ENCODE assay signal across 1 cellular context in the genomic region with DNA sequence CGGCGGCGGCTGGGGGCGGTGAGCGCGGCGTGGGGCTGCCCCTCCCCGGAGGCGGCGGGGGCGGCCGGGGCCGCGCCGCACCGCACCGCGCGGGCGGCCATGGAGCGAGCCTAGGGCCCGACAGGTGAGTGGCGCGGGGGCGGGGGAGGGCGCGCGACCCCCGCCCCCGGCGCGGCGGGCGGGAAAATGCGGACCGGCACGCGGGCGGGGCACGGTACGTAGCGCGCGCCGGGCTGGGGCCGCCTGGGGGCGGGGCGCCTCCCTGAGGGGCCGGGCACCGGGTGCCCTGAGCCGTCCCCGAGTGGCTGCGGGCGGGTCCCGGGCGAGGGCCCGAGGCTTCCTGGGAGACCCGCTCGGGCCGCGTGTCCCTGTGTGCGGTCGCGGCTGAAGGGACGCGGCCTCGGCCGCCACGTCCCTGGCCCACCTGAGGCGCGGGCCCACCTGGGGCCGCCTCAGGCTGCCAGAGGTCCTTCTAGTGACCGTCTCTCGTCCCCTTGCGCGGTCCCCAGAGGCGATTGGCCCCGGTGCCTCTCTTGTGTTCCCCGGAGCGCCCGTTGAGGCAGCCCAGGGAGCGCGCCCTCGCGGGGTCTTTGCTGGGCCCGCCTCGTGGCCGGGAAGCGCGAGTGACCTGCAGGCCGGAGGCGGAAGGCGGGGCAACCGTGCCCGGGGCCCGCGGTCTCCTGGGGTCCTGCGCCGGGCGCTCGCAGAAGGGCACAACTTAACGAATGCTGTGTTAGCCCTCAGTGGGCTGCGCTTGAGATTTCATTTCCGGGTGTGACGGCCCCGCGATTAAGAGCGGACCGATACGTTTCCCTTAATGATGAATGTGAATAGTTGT.
TF ChIP-seq lines count a peak whose summit lies in the region.

No MANE protein-coding gene starts in this region.

TF ChIP-seq in HepG2, 621 proteins besides CTCF, POLR2A, EP300 and RAD21 (continued from another document and continues in another):
- TF ChIP-seq, protein P1, sequence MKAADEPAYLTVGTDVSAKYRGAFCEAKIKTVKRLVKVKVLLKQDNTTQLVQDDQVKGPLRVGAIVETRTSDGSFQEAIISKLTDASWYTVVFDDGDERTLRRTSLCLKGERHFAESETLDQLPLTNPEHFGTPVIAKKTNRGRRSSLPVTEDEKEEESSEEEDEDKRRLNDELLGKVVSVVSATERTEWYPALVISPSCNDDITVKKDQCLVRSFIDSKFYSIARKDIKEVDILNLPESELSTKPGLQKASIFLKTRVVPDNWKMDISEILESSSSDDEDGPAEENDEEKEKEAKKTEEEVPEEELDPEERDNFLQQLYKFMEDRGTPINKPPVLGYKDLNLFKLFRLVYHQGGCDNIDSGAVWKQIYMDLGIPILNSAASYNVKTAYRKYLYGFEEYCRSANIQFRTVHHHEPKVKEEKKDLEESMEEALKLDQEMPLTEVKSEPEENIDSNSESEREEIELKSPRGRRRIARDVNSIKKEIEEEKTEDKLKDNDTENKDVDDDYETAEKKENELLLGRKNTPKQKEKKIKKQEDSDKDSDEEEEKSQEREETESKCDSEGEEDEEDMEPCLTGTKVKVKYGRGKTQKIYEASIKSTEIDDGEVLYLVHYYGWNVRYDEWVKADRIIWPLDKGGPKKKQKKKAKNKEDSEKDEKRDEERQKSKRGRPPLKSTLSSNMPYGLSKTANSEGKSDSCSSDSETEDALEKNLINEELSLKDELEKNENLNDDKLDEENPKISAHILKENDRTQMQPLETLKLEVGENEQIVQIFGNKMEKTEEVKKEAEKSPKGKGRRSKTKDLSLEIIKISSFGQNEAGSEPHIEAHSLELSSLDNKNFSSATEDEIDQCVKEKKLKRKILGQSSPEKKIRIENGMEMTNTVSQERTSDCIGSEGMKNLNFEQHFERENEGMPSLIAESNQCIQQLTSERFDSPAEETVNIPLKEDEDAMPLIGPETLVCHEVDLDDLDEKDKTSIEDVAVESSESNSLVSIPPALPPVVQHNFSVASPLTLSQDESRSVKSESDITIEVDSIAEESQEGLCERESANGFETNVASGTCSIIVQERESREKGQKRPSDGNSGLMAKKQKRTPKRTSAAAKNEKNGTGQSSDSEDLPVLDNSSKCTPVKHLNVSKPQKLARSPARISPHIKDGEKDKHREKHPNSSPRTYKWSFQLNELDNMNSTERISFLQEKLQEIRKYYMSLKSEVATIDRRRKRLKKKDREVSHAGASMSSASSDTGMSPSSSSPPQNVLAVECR (CRISPR knock-in tag; IDR thresholded peaks at IDR 0.05; ENCODE audit: borderline replicate concordance): peak; percentile 78
- TF ChIP-seq KDM2A (CRISPR knock-in tag; IDR thresholded peaks at IDR 0.05; ENCODE audit: borderline replicate concordance, low read depth) (peak; percentile 73), TBX3 (IDR thresholded peaks at IDR 0.05; ENCODE audit: borderline replicate concordance) (no peak), RBFOX2 (IDR thresholded peaks at IDR 0.05; ENCODE audit: low read depth, low read length) (peak; percentile 93), ZNF160 (CRISPR knock-in tag; IDR thresholded peaks at IDR 0.05) (no peak), FOXO1 (CRISPR knock-in tag; IDR thresholded peaks at IDR 0.05) (no peak), ZNF616 (CRISPR knock-in tag; IDR thresholded peaks at IDR 0.05; ENCODE audit: low read depth) (peak; percentile 60), NONO (IDR thresholded peaks at IDR 0.05) (no peak), NONO (CRISPR knock-in tag; conservative IDR thresholded peaks at IDR 0.05) (peak; percentile 33; the same call in 1 of the 2 replicates), AGO1 (IDR thresholded peaks at IDR 0.05; ENCODE audit: low read depth, low read length, poor library complexity, severe bottlenecking) (no peak), HDAC2 (CRISPR knock-in tag; IDR thresholded peaks at IDR 0.05) (peak; percentile 21; the same call in 1 of the 2 replicates), GPN1 (CRISPR knock-in tag; IDR thresholded peaks at IDR 0.05; ENCODE audit: borderline replicate concordance) (no peak), ZNF383 (CRISPR knock-in tag; IDR thresholded peaks at IDR 0.05; ENCODE audit: borderline replicate concordance) (no peak), ZSCAN25 (CRISPR knock-in tag; IDR thresholded peaks at IDR 0.05) (no peak), ZBTB3 (CRISPR knock-in tag; IDR thresholded peaks at IDR 0.05; ENCODE audit: borderline replicate concordance, low read depth) (peak; percentile 37; the same call in 1 of the 2 replicates), ZNF441 (CRISPR knock-in tag; IDR thresholded peaks at IDR 0.05; ENCODE audit: borderline replicate concordance) (0 out of 2 replicates have a peak, but pooled peaks have one; percentile 10), ZNF430 (CRISPR knock-in tag; IDR thresholded peaks at IDR 0.05) (no peak), DMAP1 (CRISPR knock-in tag; IDR thresholded peaks at IDR 0.05) (peak; percentile 73; the same call in 1 of the 2 replicates), SRF (IDR thresholded peaks at IDR 0.05; ENCODE audit: low read depth, low read length) (no peak), ATAD3A (CRISPR knock-in tag; IDR thresholded peaks at IDR 0.05) (no peak), RBM22 (optimal IDR thresholded peaks at IDR 0.05; ENCODE audit: low read length) (no peak), ZNF883 (CRISPR knock-in tag; IDR thresholded peaks at IDR 0.05; ENCODE audit: not compliant biosample characterization) (peak; percentile 64), ZBTB20 (CRISPR knock-in tag; IDR thresholded peaks at IDR 0.05; ENCODE audit: borderline replicate concordance, low read depth) (0 out of 2 replicates have a peak, but pooled peaks have one; percentile 73), ZNF337 (CRISPR knock-in tag; IDR thresholded peaks at IDR 0.05; ENCODE audit: borderline replicate concordance, low read depth) (no peak; the same call in 1 of the 2 replicates), ZNF83 (CRISPR knock-in tag; IDR thresholded peaks at IDR 0.05; ENCODE audit: borderline replicate concordance) (no peak), PCBP2 (optimal IDR thresholded peaks at IDR 0.05; ENCODE audit: low read depth, low read length, poor library complexity, severe bottlenecking) (no peak), RFXAP (CRISPR knock-in tag; IDR thresholded peaks at IDR 0.05; ENCODE audit: borderline replicate concordance) (0 out of 2 replicates have a peak, but pooled peaks have one; percentile 46), NCOA2 (CRISPR knock-in tag; IDR thresholded peaks at IDR 0.05) (no peak; the same call in 1 of the 2 replicates), ZNF629 (CRISPR knock-in tag; conservative IDR thresholded peaks at IDR 0.05) (no peak), CCDC6 (CRISPR knock-in tag; IDR thresholded peaks at IDR 0.05) (peak; percentile 95), ZNF33A (CRISPR knock-in tag; IDR thresholded peaks at IDR 0.05; ENCODE audit: borderline replicate concordance) (no peak), ZNF451 (CRISPR knock-in tag; IDR thresholded peaks at IDR 0.05) (no peak), PRMT3 (CRISPR knock-in tag; IDR thresholded peaks at IDR 0.05; ENCODE audit: borderline replicate concordance, low read depth) (0 out of 2 replicates have a peak, but pooled peaks have one; percentile 38), MTA1 (CRISPR knock-in tag; IDR thresholded peaks at IDR 0.05; ENCODE audit: borderline replicate concordance) (peak; percentile 69; the same call in 1 of the 2 replicates), ZNF773 (CRISPR knock-in tag; IDR thresholded peaks at IDR 0.05; ENCODE audit: borderline replicate concordance) (no peak), NBN (conservative IDR thresholded peaks at IDR 0.05) (no peak), ZFYVE20 (CRISPR knock-in tag; IDR thresholded peaks at IDR 0.05; ENCODE audit: borderline replicate concordance, low read depth) (no peak), FOSL1 (CRISPR knock-in tag; IDR thresholded peaks at IDR 0.05; ENCODE audit: borderline replicate concordance) (no peak), ZNF660 (CRISPR knock-in tag; IDR thresholded peaks at IDR 0.05; ENCODE audit: borderline replicate concordance, low read depth) (no peak), NR2F6 (IDR thresholded peaks at IDR 0.05) (no peak), NR2F6 (CRISPR knock-in tag; IDR thresholded peaks at IDR 0.05) (no peak)
- TF ChIP-seq, protein P2, sequence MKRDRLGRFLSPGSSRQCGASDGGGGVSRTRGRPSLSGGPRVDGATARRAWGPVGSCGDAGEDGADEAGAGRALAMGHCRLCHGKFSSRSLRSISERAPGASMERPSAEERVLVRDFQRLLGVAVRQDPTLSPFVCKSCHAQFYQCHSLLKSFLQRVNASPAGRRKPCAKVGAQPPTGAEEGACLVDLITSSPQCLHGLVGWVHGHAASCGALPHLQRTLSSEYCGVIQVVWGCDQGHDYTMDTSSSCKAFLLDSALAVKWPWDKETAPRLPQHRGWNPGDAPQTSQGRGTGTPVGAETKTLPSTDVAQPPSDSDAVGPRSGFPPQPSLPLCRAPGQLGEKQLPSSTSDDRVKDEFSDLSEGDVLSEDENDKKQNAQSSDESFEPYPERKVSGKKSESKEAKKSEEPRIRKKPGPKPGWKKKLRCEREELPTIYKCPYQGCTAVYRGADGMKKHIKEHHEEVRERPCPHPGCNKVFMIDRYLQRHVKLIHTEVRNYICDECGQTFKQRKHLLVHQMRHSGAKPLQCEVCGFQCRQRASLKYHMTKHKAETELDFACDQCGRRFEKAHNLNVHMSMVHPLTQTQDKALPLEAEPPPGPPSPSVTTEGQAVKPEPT (CRISPR knock-in tag; IDR thresholded peaks at IDR 0.05; ENCODE audit: low read depth): no peak
- TF ChIP-seq, protein P3, sequence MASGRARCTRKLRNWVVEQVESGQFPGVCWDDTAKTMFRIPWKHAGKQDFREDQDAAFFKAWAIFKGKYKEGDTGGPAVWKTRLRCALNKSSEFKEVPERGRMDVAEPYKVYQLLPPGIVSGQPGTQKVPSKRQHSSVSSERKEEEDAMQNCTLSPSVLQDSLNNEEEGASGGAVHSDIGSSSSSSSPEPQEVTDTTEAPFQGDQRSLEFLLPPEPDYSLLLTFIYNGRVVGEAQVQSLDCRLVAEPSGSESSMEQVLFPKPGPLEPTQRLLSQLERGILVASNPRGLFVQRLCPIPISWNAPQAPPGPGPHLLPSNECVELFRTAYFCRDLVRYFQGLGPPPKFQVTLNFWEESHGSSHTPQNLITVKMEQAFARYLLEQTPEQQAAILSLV (CRISPR knock-in tag; IDR thresholded peaks at IDR 0.05; ENCODE audit: borderline replicate concordance): peak; percentile 31; the same call in 1 of the 2 replicates
- TF ChIP-seq, protein P4, sequence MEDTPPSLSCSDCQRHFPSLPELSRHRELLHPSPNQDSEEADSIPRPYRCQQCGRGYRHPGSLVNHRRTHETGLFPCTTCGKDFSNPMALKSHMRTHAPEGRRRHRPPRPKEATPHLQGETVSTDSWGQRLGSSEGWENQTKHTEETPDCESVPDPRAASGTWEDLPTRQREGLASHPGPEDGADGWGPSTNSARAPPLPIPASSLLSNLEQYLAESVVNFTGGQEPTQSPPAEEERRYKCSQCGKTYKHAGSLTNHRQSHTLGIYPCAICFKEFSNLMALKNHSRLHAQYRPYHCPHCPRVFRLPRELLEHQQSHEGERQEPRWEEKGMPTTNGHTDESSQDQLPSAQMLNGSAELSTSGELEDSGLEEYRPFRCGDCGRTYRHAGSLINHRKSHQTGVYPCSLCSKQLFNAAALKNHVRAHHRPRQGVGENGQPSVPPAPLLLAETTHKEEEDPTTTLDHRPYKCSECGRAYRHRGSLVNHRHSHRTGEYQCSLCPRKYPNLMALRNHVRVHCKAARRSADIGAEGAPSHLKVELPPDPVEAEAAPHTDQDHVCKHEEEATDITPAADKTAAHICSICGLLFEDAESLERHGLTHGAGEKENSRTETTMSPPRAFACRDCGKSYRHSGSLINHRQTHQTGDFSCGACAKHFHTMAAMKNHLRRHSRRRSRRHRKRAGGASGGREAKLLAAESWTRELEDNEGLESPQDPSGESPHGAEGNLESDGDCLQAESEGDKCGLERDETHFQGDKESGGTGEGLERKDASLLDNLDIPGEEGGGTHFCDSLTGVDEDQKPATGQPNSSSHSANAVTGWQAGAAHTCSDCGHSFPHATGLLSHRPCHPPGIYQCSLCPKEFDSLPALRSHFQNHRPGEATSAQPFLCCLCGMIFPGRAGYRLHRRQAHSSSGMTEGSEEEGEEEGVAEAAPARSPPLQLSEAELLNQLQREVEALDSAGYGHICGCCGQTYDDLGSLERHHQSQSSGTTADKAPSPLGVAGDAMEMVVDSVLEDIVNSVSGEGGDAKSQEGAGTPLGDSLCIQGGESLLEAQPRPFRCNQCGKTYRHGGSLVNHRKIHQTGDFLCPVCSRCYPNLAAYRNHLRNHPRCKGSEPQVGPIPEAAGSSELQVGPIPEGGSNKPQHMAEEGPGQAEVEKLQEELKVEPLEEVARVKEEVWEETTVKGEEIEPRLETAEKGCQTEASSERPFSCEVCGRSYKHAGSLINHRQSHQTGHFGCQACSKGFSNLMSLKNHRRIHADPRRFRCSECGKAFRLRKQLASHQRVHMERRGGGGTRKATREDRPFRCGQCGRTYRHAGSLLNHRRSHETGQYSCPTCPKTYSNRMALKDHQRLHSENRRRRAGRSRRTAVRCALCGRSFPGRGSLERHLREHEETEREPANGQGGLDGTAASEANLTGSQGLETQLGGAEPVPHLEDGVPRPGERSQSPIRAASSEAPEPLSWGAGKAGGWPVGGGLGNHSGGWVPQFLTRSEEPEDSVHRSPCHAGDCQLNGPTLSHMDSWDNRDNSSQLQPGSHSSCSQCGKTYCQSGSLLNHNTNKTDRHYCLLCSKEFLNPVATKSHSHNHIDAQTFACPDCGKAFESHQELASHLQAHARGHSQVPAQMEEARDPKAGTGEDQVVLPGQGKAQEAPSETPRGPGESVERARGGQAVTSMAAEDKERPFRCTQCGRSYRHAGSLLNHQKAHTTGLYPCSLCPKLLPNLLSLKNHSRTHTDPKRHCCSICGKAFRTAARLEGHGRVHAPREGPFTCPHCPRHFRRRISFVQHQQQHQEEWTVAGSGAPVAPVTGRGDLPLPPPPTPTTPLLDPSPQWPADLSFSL (CRISPR knock-in tag; IDR thresholded peaks at IDR 0.05): no peak
- TF ChIP-seq, protein P5, sequence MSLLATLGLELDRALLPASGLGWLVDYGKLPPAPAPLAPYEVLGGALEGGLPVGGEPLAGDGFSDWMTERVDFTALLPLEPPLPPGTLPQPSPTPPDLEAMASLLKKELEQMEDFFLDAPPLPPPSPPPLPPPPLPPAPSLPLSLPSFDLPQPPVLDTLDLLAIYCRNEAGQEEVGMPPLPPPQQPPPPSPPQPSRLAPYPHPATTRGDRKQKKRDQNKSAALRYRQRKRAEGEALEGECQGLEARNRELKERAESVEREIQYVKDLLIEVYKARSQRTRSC (CRISPR knock-in tag; IDR thresholded peaks at IDR 0.05; ENCODE audit: low read depth): no peak
- TF ChIP-seq, protein P6, sequence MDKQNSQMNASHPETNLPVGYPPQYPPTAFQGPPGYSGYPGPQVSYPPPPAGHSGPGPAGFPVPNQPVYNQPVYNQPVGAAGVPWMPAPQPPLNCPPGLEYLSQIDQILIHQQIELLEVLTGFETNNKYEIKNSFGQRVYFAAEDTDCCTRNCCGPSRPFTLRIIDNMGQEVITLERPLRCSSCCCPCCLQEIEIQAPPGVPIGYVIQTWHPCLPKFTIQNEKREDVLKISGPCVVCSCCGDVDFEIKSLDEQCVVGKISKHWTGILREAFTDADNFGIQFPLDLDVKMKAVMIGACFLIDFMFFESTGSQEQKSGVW (CRISPR knock-in tag; IDR thresholded peaks at IDR 0.05; ENCODE audit: borderline replicate concordance): 0 out of 2 replicates have a peak, but pooled peaks have one; percentile 40
- TF ChIP-seq, protein P7, sequence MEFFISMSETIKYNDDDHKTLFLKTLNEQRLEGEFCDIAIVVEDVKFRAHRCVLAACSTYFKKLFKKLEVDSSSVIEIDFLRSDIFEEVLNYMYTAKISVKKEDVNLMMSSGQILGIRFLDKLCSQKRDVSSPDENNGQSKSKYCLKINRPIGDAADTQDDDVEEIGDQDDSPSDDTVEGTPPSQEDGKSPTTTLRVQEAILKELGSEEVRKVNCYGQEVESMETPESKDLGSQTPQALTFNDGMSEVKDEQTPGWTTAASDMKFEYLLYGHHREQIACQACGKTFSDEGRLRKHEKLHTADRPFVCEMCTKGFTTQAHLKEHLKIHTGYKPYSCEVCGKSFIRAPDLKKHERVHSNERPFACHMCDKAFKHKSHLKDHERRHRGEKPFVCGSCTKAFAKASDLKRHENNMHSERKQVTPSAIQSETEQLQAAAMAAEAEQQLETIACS (CRISPR knock-in tag; IDR thresholded peaks at IDR 0.05): peak; percentile 39; the same call in 1 of the 2 replicates
